In the genomic region with DNA sequence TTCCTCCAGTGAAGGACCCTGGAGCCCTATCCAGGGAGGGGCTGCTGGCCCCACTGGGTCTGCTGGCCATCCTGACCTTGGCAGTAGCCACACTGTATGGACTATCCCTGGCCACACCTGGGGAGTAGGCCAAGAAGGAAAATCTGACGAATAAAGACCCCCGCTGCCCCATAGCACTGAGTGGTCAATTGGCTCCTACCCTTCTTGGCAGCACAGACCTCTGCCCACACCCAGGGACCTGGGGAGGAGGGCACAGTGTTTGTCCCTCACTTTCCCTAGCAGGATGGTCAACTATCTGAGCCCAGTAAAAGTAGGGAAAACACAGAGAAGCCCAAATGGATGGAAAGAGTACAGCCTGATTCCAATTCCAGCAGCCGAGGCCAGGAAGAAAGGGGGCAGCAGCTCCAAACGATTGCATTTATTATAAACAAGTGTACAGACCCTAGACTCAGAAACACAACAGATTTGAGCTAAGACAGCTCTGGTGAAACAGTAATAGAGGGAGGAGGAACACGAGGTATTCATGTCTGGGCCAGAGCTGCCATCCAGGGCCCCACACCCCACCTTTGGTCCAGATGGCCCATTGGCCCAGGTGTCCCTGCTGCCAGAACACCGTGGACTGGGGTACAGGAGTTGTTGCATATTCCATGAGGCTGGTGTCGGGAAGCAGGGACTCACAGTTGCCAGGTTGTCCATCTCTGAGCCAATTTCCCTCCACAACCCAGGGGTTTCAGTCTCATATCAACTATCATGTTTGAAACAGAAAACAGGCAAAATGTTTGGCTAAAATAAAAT, we compare ENCODE assay signal across 1 cellular context.
TF ChIP-seq lines count a peak whose summit lies in the region.

No MANE protein-coding gene starts in this region.

TF ChIP-seq in HCT116, 20 proteins besides CTCF, POLR2A, EP300 and RAD21 (continued from another document):
- TF ChIP-seq ZBTB33 (IDR thresholded peaks at IDR 0.05; ENCODE audit: extremely low read depth, insufficient replicate concordance, low read length), result no peak
- no peak for TF ChIP-seq TCF7L2 (IDR thresholded peaks at IDR 0.05; ENCODE audit: borderline replicate concordance, extremely low read depth, insufficient read depth, insufficient read length)
TF ChIP-seq in HCT116: peak in this region for 0.
